Comparison of ENCODE assay signal across 8 cellular contexts in the genomic region with DNA sequence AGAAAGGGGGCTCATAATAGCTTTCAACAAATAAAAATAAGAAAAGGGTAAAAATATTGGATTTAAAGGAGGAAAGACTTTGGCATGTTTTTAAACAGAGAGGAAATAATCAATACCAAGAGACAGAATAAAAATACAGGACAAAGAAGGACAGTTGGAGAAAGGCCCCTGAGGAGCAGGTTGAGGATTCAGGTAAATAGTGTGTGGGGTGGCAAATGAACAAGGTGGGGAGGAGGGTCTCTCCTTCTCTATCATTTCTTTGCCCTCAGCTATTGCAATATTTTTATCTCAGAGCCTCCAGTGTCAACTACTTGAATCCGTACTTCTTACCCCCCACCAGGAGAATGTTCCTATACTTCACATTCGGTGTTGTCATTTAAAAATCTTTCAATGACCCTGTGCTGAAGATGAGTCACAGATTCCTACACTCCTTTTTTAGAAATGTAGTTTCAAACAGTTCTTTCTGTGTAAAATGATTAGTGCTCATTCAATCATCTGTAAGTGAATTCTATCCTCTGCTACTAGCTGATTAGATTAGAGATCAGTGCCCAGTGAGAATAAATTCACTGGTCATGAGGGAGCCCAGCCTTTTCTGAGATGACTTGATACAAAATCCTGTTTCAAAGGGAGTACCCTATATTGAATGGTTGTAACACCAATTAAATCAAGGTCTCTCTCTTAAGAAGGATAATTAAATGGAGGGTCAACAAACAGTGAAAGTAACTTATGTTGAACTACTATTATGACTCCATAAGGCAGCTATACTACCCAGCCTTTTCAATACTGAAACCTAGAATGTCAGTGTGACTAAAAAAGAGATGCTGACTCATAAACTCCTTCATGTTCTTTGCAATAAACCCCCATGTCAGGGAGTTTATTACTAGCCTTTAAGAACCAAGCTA. TPM values are rescaled to one million over a fixed set of nuclear protein-coding genes. Genes with fewer than 3 reads are reported as not detected.
DNase-seq lines count a peak whose midpoint lies in the region; ATAC-seq and TF ChIP-seq lines count a peak whose summit lies in the region.
"Had no signal": no experiment of that assay in that cellular context is flagged by ENCODE, and none has a peak within 500 bp of the region (broad histone marks: within the 10 kb centered on the region; RNA-seq: fewer than 3 reads in every experiment).

No MANE protein-coding gene starts in this region.

- H3K4me3 ChIP-seq in SJSA1 (no peak overlapping the region), esophagus squamous epithelium (no peak overlapping the region)

- H3K4me1 ChIP-seq in SJSA1 (replicated peaks): peaks cover 33% of the 10 kb centered on the region
- no peaks in the 10 kb centered on the region for H3K4me1 ChIP-seq in esophagus squamous epithelium

- peak; percentile 100 for ATAC-seq in HG02938 (IDR thresholded peaks at IDR 0.05; ENCODE audit: unreplicated experiment)

- DNase-seq in GM19240 (ENCODE audit: insufficient read length, low spot score) (peak; percentile 33), SJSA1 (ENCODE audit: low read depth in 1 of 2, low spot score in 2 of 2) (peak in 1 of 2 experiments; percentile 68), renal cortical epithelial cell (ENCODE audit: low read depth) (peak; percentile 79), esophagus squamous epithelium (lab: John Stamatoyannopoulos, UW) (no peak), SKM-1 treated with dmso at 0.1 percent for 144 hours (lab: John Stamatoyannopoulos, UW; ENCODE audit: unreplicated experiment) (no peak)
- DNase-seq in NK-92 treated with Interleukin-12 subunit alpha and Interleukin-12 subunit beta, amount 100 ng/mL, for 24 hours (lab: John Stamatoyannopoulos, UW): no peak

- no peak for TF ChIP-seq POLR2A in esophagus squamous epithelium (IDR thresholded peaks at IDR 0.05)

- 50 to 65% methylated on average over 2 of the region's 2 CpGs for WGBS in esophagus squamous epithelium, 2 donors

- no peak for TF ChIP-seq CTCF in esophagus squamous epithelium (IDR thresholded peaks at IDR 0.05)

- no peaks in the 10 kb centered on the region for H3K27me3 ChIP-seq in SJSA1 (replicated peaks)
- H3K27me3 ChIP-seq in esophagus squamous epithelium: no peaks in the 10 kb centered on the region

- intact Hi-C loops in esophagus squamous epithelium (cut with DNase I): no loop called here

- H3K27ac ChIP-seq in SJSA1: peak overlapping the region; percentile 92
- H3K27ac ChIP-seq in esophagus squamous epithelium: no peak overlapping the region

- H3K36me3 ChIP-seq in SJSA1: peaks cover 18% of the 10 kb centered on the region
- H3K36me3 ChIP-seq in esophagus squamous epithelium: no peaks in the 10 kb centered on the region

- no peaks in the 10 kb centered on the region for H3K9me3 ChIP-seq in SJSA1 (replicated peaks)
- H3K9me3 ChIP-seq in esophagus squamous epithelium: no peaks in the 10 kb centered on the region

RNA-seq across cellular contexts. Expression of gene WNT16, which starts 50.4 kb away (rescaled TPM):
- total RNA-seq in SJSA1 (2014; rRNA removed; shearing (Covaris generic)): not detected in 2 replicates
- total RNA-seq in renal cortical epithelial cell: 0.30 TPM in 1 of 2 replicates, not detected in the other
- under 1 TPM in 3 of 4 donors, not detected in 1; 0.18 to 0.29 (median 0.19) TPM for total RNA-seq in esophagus squamous epithelium
- total RNA-seq: T-helper 2 cell treated with Interferon-gamma antibody and Interleukin-4, amounts not matched to agents 100 ng/mL and 5 ng/mL, for 36 hours had no signal

Comparison
In these comparisons a context has a peak if more than half of its experiments do, and no peak if none do; other contexts are left out.
1. DNase-seq: peak in GM19240 (single experiment) and renal cortical epithelial cell (single experiment); none in esophagus squamous epithelium (single experiment), NK-92 treated with Interleukin-12 subunit alpha and Interleukin-12 subunit beta, amount 100 ng/mL, for 24 hours (single experiment) and SKM-1 treated with dmso at 0.1 percent for 144 hours (single experiment).